19 cellular contexts compared by ENCODE assay signal in the genomic region with DNA sequence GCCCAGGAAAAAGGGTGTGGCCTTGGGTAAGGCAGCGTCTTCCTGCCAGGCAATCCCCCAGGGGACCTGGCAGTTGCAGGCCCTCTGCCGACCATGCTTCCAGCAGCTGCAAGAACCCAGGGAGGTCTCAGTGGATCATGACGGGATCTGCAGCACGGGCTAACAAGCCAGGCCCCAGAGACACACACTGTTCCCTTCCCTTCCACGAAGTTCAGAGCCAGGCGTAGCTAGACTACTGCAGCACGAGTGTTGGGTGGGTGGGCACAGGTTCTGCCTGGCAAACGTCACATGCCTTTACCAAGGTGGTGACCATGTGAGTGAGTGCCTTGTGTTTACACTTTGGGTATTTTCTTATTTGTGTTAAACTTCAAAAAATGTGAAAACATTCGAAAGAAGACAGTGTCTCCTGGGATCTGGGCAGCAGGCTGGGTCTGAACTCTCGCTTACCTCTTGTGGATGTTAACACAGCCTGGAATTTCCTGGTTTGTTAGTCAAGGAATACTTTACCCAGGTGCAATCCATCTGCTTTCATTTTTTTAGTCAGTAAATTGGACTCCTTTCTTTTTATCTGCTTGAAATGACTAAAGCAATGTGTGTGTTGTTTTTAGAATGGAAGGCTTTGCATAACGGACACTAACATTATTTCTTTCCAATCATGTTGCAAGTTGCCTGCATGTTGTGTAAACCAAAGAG. TPM values are rescaled to one million over a fixed set of nuclear protein-coding genes. Genes with fewer than 3 reads are reported as not detected.
"Had no signal": no experiment of that assay in that cellular context is flagged by ENCODE, and none has a peak within 500 bp of the region (broad histone marks: within the 10 kb centered on the region; RNA-seq: fewer than 3 reads in every experiment).

No MANE protein-coding gene starts in this region.

- FAIRE-seq: bronchial epithelial cell, frontal cortex, urothelium cell line had no signal

- DNase-seq: activated CD4-positive, alpha-beta T cell treated with anti-CD3 and anti-CD28 coated beads, Interleukin-2, amount 10 ng/mL, durations not matched to agents 7 days and 5 days; activated CD4-positive, CD25-positive, alpha-beta regulatory T cell; activated gamma-delta T cell treated with Interleukin-2 at 50 U/mL for 16 hours; erythroblast; head of caudate nucleus; naive B cell; SK-N-SH; stimulated activated naive CD4-positive, alpha-beta T cell treated with Interleukin-2 at 50 U/mL for 16 hours; T1000 had no signal

- H3K27ac Mint-ChIP-seq: activated CD4-positive, alpha-beta T cell treated with anti-CD3 and anti-CD28 coated beads, Interleukin-2, amount 10 ng/mL, durations not matched to agents 7 days and 5 days; activated naive CD4-positive, alpha-beta T cell treated with anti-CD3 and anti-CD28 coated beads, Interleukin-2, amount 50 U/mL, for 72 hours; memory B cell had no signal

- H3K4me3 ChIP-seq: tibial nerve had no signal

- ATAC-seq: activated naive CD4-positive, alpha-beta T cell treated with anti-CD3 and anti-CD28 coated beads, Interleukin-2, amount 50 U/mL, for 72 hours had no signal

- H3K27ac ChIP-seq: neutrophil, parathyroid adenoma, tibial nerve had no signal

- H3K27me3 ChIP-seq: tibial nerve had no signal

- H3K27me3 Mint-ChIP-seq: activated CD4-positive, alpha-beta T cell treated with anti-CD3 and anti-CD28 coated beads, Interleukin-2, amount 10 ng/mL, durations not matched to agents 7 days and 5 days; memory B cell had no signal

- H3K4me3 Mint-ChIP-seq: activated CD4-positive, alpha-beta T cell treated with anti-CD3 and anti-CD28 coated beads, Interleukin-2, amount 10 ng/mL, durations not matched to agents 7 days and 5 days; memory B cell; naive B cell had no signal

- H3K36me3 ChIP-seq: neutrophil, tibial nerve had no signal

- H3K4me1 ChIP-seq: parathyroid adenoma, tibial nerve had no signal

- H3K36me3 Mint-ChIP-seq: activated naive CD4-positive, alpha-beta T cell treated with anti-CD3 and anti-CD28 coated beads, Interleukin-2, amount 50 U/mL, for 72 hours; memory B cell; naive B cell had no signal

- H3K9me3 ChIP-seq: neutrophil, SK-N-SH had no signal

RNA-seq across cellular contexts. Expression of gene VIPR2, which starts 48.2 kb away (rescaled TPM):
- total RNA-seq: activated CD4-positive, alpha-beta T cell treated with anti-CD3 and anti-CD28 coated beads, Interleukin-2, amount 10 ng/mL, durations not matched to agents 7 days and 5 days; bronchial epithelial cell; dermis microvascular lymphatic vessel endothelial cell; kidney epithelial cell had no signal
- polyA plus RNA-seq: SK-N-SH had no signal
